14 cellular contexts compared by ENCODE assay signal in the genomic region with DNA sequence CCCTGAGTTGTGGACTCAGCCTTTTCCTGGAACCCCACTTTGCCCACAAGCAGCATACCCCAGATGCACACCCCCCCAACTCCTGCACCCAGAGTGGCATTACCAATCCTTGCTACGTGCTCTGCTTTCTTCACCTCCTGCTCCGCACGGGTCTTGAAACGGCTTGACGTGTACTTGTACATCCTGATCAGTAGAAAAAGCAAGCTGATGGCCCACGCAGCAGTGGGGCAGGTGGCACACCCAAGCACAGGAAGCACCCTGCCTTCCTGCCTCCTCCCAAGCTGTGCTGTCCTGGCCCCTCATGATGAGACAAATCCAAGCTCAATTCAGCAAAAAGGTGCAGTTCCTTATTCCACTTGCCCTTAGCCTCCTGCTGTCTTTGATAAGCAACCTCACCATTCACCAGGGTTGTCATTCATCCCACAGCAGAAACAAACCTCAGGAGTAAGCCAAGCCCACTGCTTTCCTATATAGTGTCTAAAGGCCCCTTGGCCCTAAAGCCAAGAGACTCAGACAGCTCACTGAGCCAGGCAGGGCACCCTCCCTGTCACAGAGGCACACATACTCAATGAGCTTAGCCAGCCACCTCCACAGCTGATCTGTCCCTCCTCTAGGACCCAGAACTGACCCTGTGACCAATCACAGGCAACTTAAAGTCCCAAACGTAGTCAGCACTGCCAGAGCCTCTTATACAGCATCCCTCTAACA. TPM values are rescaled to one million over a fixed set of nuclear protein-coding genes. Genes with fewer than 3 reads are reported as not detected.
DNase-seq lines count a peak whose midpoint lies in the region; ATAC-seq and TF ChIP-seq lines count a peak whose summit lies in the region.
"Had no signal": no experiment of that assay in that cellular context is flagged by ENCODE, and none has a peak within 500 bp of the region (broad histone marks: within the 10 kb centered on the region; RNA-seq: fewer than 3 reads in every experiment).

No MANE protein-coding gene starts in this region.

- H3K27ac Mint-ChIP-seq in CD8-positive, alpha-beta T cell = peak overlapping the region; percentile 90
- peak overlapping the region; percentile 89 for H3K27ac Mint-ChIP-seq in activated CD4-positive, alpha-beta memory T cell treated with anti-CD3 and anti-CD28 coated beads for 36 hours
- peak overlapping the region; percentile 95 for H3K27ac Mint-ChIP-seq in activated naive CD4-positive, alpha-beta T cell treated with anti-CD3 and anti-CD28 coated beads, Interleukin-2, amount 50 U/mL, for 24 hours
- no peak overlapping the region for H3K27ac Mint-ChIP-seq in endodermal cell
- H3K27ac Mint-ChIP-seq: nephron had no signal

- 95 to 96% methylated on average over 5 to 7 of the region's 7 CpGs for WGBS in endodermal cell (ENCODE audit: insufficient coverage in 1 of 2, insufficient read length in 1 of 2), 2 experiments

- H3K9me3 Mint-ChIP-seq in CD8-positive, alpha-beta T cell = no peaks in the 10 kb centered on the region
- H3K9me3 Mint-ChIP-seq in activated CD4-positive, alpha-beta memory T cell treated with anti-CD3 and anti-CD28 coated beads for 36 hours = no peaks in the 10 kb centered on the region
- no peaks in the 10 kb centered on the region for H3K9me3 Mint-ChIP-seq in activated naive CD4-positive, alpha-beta T cell treated with anti-CD3 and anti-CD28 coated beads, Interleukin-2, amount 50 U/mL, for 24 hours
- no peaks in the 10 kb centered on the region for H3K9me3 Mint-ChIP-seq in endodermal cell
- H3K9me3 Mint-ChIP-seq: nephron had no signal

- peak overlapping the region; percentile 38 for H3K4me3 ChIP-seq in CD8-positive, alpha-beta T cell (ENCODE audit: low read depth, low read length)
- H3K4me3 ChIP-seq in coronary artery (no peak overlapping the region), endodermal cell (ENCODE audit: low read length) (no peak overlapping the region)
- H3K4me3 ChIP-seq: right lobe of liver had no signal

- H3K4me3 Mint-ChIP-seq in CD8-positive, alpha-beta T cell = peak overlapping the region; percentile 77
- peak overlapping the region; percentile 61 for H3K4me3 Mint-ChIP-seq in activated CD4-positive, alpha-beta memory T cell treated with anti-CD3 and anti-CD28 coated beads for 36 hours
- peak overlapping the region; percentile 87 for H3K4me3 Mint-ChIP-seq in activated naive CD4-positive, alpha-beta T cell treated with anti-CD3 and anti-CD28 coated beads, Interleukin-2, amount 50 U/mL, for 24 hours
- H3K4me3 Mint-ChIP-seq in endodermal cell = no peak overlapping the region
- H3K4me3 Mint-ChIP-seq: nephron had no signal

- H3K36me3 ChIP-seq in CD8-positive, alpha-beta T cell (ENCODE audit: insufficient read depth, low read length) = peaks cover 39% of the 10 kb centered on the region
- H3K36me3 ChIP-seq in endodermal cell (ENCODE audit: control insufficient read depth, insufficient read depth, low read length) = peaks cover 97% of the 10 kb centered on the region

- POLR2A ChIA-PET in CD8-positive, alpha-beta T cell (lab: Charles Lee) = interaction anchor here (0.6 to 2.2 kb wide), 10 partner anchors 9 to 350 kb away, joined by 3 to 36 read pairs (median 7); partner anchors contain the start of genes MORC2, PIK3IP1, SELENOM and SMTN
- POLR2A ChIA-PET in activated CD4-positive, alpha-beta memory T cell treated with anti-CD3 and anti-CD28 coated beads for 36 hours (lab: Charles Lee) = interaction anchor here (1.1 to 3.1 kb wide), 2 partner anchors 19 to 28 kb away, joined by 3 to 14 read pairs; partner anchors contain the start of genes MORC2 and TUG1

- intact Hi-C loops in CD8-positive, alpha-beta T cell (cut with DNase I, micrococcal nuclease) = loop anchor here (2.0 to 10.0 kb wide), 3 partner anchors 144 to 554 kb away; partner anchors contain the start of gene SFI1 (in 1 of the 2)
- intact Hi-C loops in activated CD4-positive, alpha-beta memory T cell treated with anti-CD3 and anti-CD28 coated beads for 36 hours (cut with micrococcal nuclease) = loop anchor here (2.0 to 10.0 kb wide), 4 partner anchors 144 to 334 kb away; partner anchors contain the start of gene PLA2G3

- H3K27me3 ChIP-seq in CD8-positive, alpha-beta T cell (ENCODE audit: insufficient read depth, low read length) = no peaks in the 10 kb centered on the region
- no peaks in the 10 kb centered on the region for H3K27me3 ChIP-seq in endodermal cell (ENCODE audit: control insufficient read depth, insufficient read depth, low read length, poor library complexity, severe bottlenecking)
- H3K27me3 ChIP-seq: right lobe of liver had no signal

- peaks cover 74% of the 10 kb centered on the region for H3K4me1 ChIP-seq in CD8-positive, alpha-beta T cell (ENCODE audit: insufficient read depth, low read length)
- H3K4me1 ChIP-seq in endodermal cell (ENCODE audit: control insufficient read depth, insufficient read depth, low read length) = no peaks in the 10 kb centered on the region
- H3K4me1 ChIP-seq: right lobe of liver had no signal

- H3K9me3 ChIP-seq in CD8-positive, alpha-beta T cell (ENCODE audit: low read length) = no peaks in the 10 kb centered on the region
- H3K9me3 ChIP-seq in endodermal cell (ENCODE audit: control insufficient read depth, low read length) = no peaks in the 10 kb centered on the region
- H3K9me3 ChIP-seq: right lobe of liver had no signal

- no peak overlapping the region for H3K9ac ChIP-seq in endodermal cell (ENCODE audit: extremely low read depth, low read length, poor library complexity, severe bottlenecking)

- DNase-seq in CD8-positive, alpha-beta T cell = peak in 6 of 7 experiments; percentile 35 to 79 (median 48)
- DNase-seq in activated CD4-positive, alpha-beta memory T cell treated with anti-CD3 and anti-CD28 coated beads for 36 hours = peak; percentile 70
- peak; percentile 53 for DNase-seq in stimulated activated CD4-positive, alpha-beta T cell treated with anti-CD3 and anti-CD28 coated beads, Interleukin-15, amount 100 ng/mL, for 24 hours
- DNase-seq in COR-L47 (lab: John Stamatoyannopoulos, UW) = no peak
- DNase-seq in coronary artery (ENCODE audit: low spot score) = no peak
- DNase-seq in endodermal cell = no peak
- DNase-seq: DMS53, glutamatergic neuron, NCI-H1694, right lobe of liver, SHP77 had no signal

- H3K36me3 Mint-ChIP-seq in CD8-positive, alpha-beta T cell = peaks cover 79% of the 10 kb centered on the region
- peaks cover 56% of the 10 kb centered on the region for H3K36me3 Mint-ChIP-seq in activated CD4-positive, alpha-beta memory T cell treated with anti-CD3 and anti-CD28 coated beads for 36 hours
- peaks cover 26% of the 10 kb centered on the region for H3K36me3 Mint-ChIP-seq in activated naive CD4-positive, alpha-beta T cell treated with anti-CD3 and anti-CD28 coated beads, Interleukin-2, amount 50 U/mL, for 24 hours
- H3K36me3 Mint-ChIP-seq in endodermal cell (ENCODE audit: low read depth) = peaks cover 82% of the 10 kb centered on the region

- CTCF ChIA-PET in CD8-positive, alpha-beta T cell (lab: Charles Lee) = interaction anchor here (0.6 to 6.0 kb wide), 10 partner anchors 9 to 306 kb away, joined by 3 to 45 read pairs (median 6); partner anchors contain the start of genes MORC2 and TUG1
- CTCF ChIA-PET in activated CD4-positive, alpha-beta memory T cell treated with anti-CD3 and anti-CD28 coated beads for 36 hours (lab: Charles Lee) = interaction anchor here (0.7 to 1.8 kb wide), 9 partner anchors 9 to 393 kb away, joined by 3 to 9 read pairs (median 4); partner anchors contain the start of gene SELENOM

- peak; percentile 74 for ATAC-seq in CD8-positive, alpha-beta T cell
- no peak for ATAC-seq in HG02870 (IDR thresholded peaks at IDR 0.05; ENCODE audit: unreplicated experiment)
- ATAC-seq: right lobe of liver had no signal

- H3K27ac ChIP-seq in CD8-positive, alpha-beta T cell (ENCODE audit: low read depth, low read length) = peak overlapping the region; percentile 60
- H3K27ac ChIP-seq in coronary artery = no peak overlapping the region
- H3K27ac ChIP-seq in endodermal cell (ENCODE audit: low read depth, low read length) = no peak overlapping the region
- H3K27ac ChIP-seq: right lobe of liver had no signal

- peaks cover 87% of the 10 kb centered on the region for H3K4me1 Mint-ChIP-seq in CD8-positive, alpha-beta T cell (ENCODE audit: low read depth)
- peaks cover 72% of the 10 kb centered on the region for H3K4me1 Mint-ChIP-seq in activated CD4-positive, alpha-beta memory T cell treated with anti-CD3 and anti-CD28 coated beads for 36 hours (ENCODE audit: low read depth)
- peaks cover 97% of the 10 kb centered on the region for H3K4me1 Mint-ChIP-seq in activated naive CD4-positive, alpha-beta T cell treated with anti-CD3 and anti-CD28 coated beads, Interleukin-2, amount 50 U/mL, for 24 hours
- H3K4me1 Mint-ChIP-seq in endodermal cell = no peaks in the 10 kb centered on the region
- H3K4me1 Mint-ChIP-seq: nephron had no signal

- no peak for TF ChIP-seq CTCF in CD8-positive, alpha-beta T cell (IDR thresholded peaks at IDR 0.05)
- no peak for TF ChIP-seq CTCF in coronary artery (IDR thresholded peaks at IDR 0.05)
- no peak for TF ChIP-seq CTCF in endodermal cell (conservative IDR thresholded peaks at IDR 0.05)

- H3K27me3 Mint-ChIP-seq in CD8-positive, alpha-beta T cell (ENCODE audit: low read depth) = no peaks in the 10 kb centered on the region
- H3K27me3 Mint-ChIP-seq in activated CD4-positive, alpha-beta memory T cell treated with anti-CD3 and anti-CD28 coated beads for 36 hours = no peaks in the 10 kb centered on the region
- H3K27me3 Mint-ChIP-seq in activated naive CD4-positive, alpha-beta T cell treated with anti-CD3 and anti-CD28 coated beads, Interleukin-2, amount 50 U/mL, for 24 hours = no peaks in the 10 kb centered on the region
- H3K27me3 Mint-ChIP-seq in endodermal cell (ENCODE audit: insufficient read depth) = no peaks in the 10 kb centered on the region

RNA-seq across cellular contexts. Expression of gene MORC2, which starts 27.8 kb away (rescaled TPM):
- 10 to 100 TPM; 20.1 TPM for total RNA-seq in CD8-positive, alpha-beta T cell
- 10 to 100 TPM; 20.3 to 20.9 TPM for total RNA-seq in activated CD4-positive, alpha-beta memory T cell treated with anti-CD3 and anti-CD28 coated beads for 36 hours
- 10 to 100 TPM; 34.9 to 36.3 TPM for total RNA-seq in endodermal cell
- polyA plus RNA-seq in endodermal cell (2013, experiment 1 of 2) = 31.7 TPM
- 36.8 TPM for polyA plus RNA-seq in endodermal cell (2013, experiment 2 of 2)

RNA-seq across cellular contexts. Expression of gene TUG1, which starts 28.3 kb away (rescaled TPM):
- 10 to 100 TPM; 74.9 to 79.0 TPM for total RNA-seq in CD8-positive, alpha-beta T cell
- total RNA-seq in activated CD4-positive, alpha-beta memory T cell treated with anti-CD3 and anti-CD28 coated beads for 36 hours = 10 to 100 TPM; 35.6 to 38.3 TPM
- 100 to 1,000 TPM; 113 to 123 TPM for total RNA-seq in endodermal cell
- 113 TPM for polyA plus RNA-seq in endodermal cell (2013, experiment 1 of 2)
- polyA plus RNA-seq in endodermal cell (2013, experiment 2 of 2) = 105 TPM

Comparison
In these comparisons a context has a peak if more than half of its experiments do, and no peak if none do; other contexts are left out.
1. DNase-seq: peak in CD8-positive, alpha-beta T cell (6 of 7), activated CD4-positive, alpha-beta memory T cell treated with anti-CD3 and anti-CD28 coated beads for 36 hours (single experiment) and stimulated activated CD4-positive, alpha-beta T cell treated with anti-CD3 and anti-CD28 coated beads, Interleukin-15, amount 100 ng/mL, for 24 hours (single experiment); none in COR-L47 (single experiment), coronary artery (single experiment) and endodermal cell (single experiment).